In the genomic region with DNA sequence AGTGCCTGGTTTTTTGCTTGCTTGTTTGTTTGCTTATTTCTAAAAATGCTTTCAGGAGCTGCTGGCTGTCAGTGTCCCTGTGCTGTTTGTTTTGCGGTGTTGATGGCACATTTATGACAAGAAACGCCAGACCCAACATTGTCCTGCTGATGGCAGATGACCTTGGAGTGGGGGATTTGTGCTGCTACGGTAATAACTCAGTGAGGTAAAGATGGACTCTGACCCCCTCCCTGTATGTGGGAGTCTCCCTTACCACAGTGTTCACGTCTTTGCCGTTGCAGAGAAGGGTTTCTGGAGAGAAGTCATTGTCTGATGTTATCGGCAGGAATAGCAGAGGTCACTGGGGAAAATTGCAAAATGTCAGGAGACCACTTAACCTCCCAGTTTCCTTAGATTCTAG, we compare ENCODE assay signal across 1 cellular context.
TF ChIP-seq lines count a peak whose summit lies in the region.

A gene with protein sequence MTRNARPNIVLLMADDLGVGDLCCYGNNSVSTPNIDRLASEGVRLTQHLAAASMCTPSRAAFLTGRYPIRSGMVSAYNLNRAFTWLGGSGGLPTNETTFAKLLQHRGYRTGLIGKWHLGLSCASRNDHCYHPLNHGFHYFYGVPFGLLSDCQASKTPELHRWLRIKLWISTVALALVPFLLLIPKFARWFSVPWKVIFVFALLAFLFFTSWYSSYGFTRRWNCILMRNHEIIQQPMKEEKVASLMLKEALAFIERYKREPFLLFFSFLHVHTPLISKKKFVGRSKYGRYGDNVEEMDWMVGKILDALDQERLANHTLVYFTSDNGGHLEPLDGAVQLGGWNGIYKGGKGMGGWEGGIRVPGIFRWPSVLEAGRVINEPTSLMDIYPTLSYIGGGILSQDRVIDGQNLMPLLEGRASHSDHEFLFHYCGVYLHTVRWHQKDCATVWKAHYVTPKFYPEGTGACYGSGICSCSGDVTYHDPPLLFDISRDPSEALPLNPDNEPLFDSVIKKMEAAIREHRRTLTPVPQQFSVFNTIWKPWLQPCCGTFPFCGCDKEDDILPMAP (plus strand): TSS at position 47 of the 400 bp plus-strand sequence. CDS start 67 bp downstream, at position 114.

TF ChIP-seq in HepG2, 621 proteins besides CTCF, POLR2A, EP300 and RAD21 (continues in another document):
- TF ChIP-seq HNF4A (CRISPR knock-in tag; IDR thresholded peaks at IDR 0.05) (peak; percentile 63; the same call in 1 of the 2 replicates), EHMT2 (IDR thresholded peaks at IDR 0.05; ENCODE audit: borderline replicate concordance, low read depth, low read length) (no peak), PHF20 (CRISPR knock-in tag; IDR thresholded peaks at IDR 0.05) (no peak), ZNF652 (CRISPR knock-in tag; IDR thresholded peaks at IDR 0.05; ENCODE audit: borderline replicate concordance, low read depth) (no peak), HCFC1 (IDR thresholded peaks at IDR 0.05; ENCODE audit: low read depth, low read length) (no peak), RBM39 (IDR thresholded peaks at IDR 0.05; ENCODE audit: low read depth, low read length, poor library complexity, severe bottlenecking) (no peak), SOX5 (CRISPR knock-in tag; IDR thresholded peaks at IDR 0.05; ENCODE audit: borderline replicate concordance) (peak; percentile 31; the same call in 1 of the 2 replicates), ZMYM3 (CRISPR knock-in tag; IDR thresholded peaks at IDR 0.05) (no peak), ZSCAN22 (CRISPR knock-in tag; IDR thresholded peaks at IDR 0.05) (no peak), SALL1 (CRISPR knock-in tag; IDR thresholded peaks at IDR 0.05) (peak; percentile 25; the same call in 1 of the 2 replicates), SP5 (CRISPR knock-in tag; IDR thresholded peaks at IDR 0.05; ENCODE audit: borderline replicate concordance, low read depth) (no peak), ZNF260 (CRISPR knock-in tag; IDR thresholded peaks at IDR 0.05; ENCODE audit: borderline replicate concordance, low read depth) (no peak), HDAC2 (CRISPR knock-in tag; IDR thresholded peaks at IDR 0.05) (no peak), NR2F1 (CRISPR knock-in tag; IDR thresholded peaks at IDR 0.05) (no peak), SYNCRIP (IDR thresholded peaks at IDR 0.05; ENCODE audit: insufficient read depth, low read depth, low read length) (no peak), ERF (CRISPR knock-in tag; IDR thresholded peaks at IDR 0.05) (no peak), ZNF101 (CRISPR knock-in tag; IDR thresholded peaks at IDR 0.05; ENCODE audit: borderline replicate concordance, low read depth) (no peak), RBAK (CRISPR knock-in tag; IDR thresholded peaks at IDR 0.05) (peak; percentile 23; the same call in 1 of the 2 replicates), ZNF883 (CRISPR knock-in tag; IDR thresholded peaks at IDR 0.05; ENCODE audit: not compliant biosample characterization) (no peak)
- TF ChIP-seq, protein P1, sequence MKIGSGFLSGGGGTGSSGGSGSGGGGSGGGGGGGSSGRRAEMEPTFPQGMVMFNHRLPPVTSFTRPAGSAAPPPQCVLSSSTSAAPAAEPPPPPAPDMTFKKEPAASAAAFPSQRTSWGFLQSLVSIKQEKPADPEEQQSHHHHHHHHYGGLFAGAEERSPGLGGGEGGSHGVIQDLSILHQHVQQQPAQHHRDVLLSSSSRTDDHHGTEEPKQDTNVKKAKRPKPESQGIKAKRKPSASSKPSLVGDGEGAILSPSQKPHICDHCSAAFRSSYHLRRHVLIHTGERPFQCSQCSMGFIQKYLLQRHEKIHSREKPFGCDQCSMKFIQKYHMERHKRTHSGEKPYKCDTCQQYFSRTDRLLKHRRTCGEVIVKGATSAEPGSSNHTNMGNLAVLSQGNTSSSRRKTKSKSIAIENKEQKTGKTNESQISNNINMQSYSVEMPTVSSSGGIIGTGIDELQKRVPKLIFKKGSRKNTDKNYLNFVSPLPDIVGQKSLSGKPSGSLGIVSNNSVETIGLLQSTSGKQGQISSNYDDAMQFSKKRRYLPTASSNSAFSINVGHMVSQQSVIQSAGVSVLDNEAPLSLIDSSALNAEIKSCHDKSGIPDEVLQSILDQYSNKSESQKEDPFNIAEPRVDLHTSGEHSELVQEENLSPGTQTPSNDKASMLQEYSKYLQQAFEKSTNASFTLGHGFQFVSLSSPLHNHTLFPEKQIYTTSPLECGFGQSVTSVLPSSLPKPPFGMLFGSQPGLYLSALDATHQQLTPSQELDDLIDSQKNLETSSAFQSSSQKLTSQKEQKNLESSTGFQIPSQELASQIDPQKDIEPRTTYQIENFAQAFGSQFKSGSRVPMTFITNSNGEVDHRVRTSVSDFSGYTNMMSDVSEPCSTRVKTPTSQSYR (CRISPR knock-in tag; IDR thresholded peaks at IDR 0.05; ENCODE audit: borderline replicate concordance), result 0 out of 2 replicates have a peak, but pooled peaks have one; percentile 20
- TF ChIP-seq, protein P2, sequence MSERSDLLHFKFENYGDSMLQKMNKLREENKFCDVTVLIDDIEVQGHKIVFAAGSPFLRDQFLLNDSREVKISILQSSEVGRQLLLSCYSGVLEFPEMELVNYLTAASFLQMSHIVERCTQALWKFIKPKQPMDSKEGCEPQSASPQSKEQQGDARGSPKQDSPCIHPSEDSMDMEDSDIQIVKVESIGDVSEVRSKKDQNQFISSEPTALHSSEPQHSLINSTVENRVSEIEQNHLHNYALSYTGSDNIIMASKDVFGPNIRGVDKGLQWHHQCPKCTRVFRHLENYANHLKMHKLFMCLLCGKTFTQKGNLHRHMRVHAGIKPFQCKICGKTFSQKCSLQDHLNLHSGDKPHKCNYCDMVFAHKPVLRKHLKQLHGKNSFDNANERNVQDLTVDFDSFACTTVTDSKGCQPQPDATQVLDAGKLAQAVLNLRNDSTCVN (CRISPR knock-in tag; IDR thresholded peaks at IDR 0.05; ENCODE audit: borderline replicate concordance), result no peak
- TF ChIP-seq, protein P3, sequence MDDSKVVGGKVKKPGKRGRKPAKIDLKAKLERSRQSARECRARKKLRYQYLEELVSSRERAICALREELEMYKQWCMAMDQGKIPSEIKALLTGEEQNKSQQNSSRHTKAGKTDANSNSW (CRISPR knock-in tag; IDR thresholded peaks at IDR 0.05; ENCODE audit: borderline replicate concordance), result no peak
- TF ChIP-seq, protein P4, sequence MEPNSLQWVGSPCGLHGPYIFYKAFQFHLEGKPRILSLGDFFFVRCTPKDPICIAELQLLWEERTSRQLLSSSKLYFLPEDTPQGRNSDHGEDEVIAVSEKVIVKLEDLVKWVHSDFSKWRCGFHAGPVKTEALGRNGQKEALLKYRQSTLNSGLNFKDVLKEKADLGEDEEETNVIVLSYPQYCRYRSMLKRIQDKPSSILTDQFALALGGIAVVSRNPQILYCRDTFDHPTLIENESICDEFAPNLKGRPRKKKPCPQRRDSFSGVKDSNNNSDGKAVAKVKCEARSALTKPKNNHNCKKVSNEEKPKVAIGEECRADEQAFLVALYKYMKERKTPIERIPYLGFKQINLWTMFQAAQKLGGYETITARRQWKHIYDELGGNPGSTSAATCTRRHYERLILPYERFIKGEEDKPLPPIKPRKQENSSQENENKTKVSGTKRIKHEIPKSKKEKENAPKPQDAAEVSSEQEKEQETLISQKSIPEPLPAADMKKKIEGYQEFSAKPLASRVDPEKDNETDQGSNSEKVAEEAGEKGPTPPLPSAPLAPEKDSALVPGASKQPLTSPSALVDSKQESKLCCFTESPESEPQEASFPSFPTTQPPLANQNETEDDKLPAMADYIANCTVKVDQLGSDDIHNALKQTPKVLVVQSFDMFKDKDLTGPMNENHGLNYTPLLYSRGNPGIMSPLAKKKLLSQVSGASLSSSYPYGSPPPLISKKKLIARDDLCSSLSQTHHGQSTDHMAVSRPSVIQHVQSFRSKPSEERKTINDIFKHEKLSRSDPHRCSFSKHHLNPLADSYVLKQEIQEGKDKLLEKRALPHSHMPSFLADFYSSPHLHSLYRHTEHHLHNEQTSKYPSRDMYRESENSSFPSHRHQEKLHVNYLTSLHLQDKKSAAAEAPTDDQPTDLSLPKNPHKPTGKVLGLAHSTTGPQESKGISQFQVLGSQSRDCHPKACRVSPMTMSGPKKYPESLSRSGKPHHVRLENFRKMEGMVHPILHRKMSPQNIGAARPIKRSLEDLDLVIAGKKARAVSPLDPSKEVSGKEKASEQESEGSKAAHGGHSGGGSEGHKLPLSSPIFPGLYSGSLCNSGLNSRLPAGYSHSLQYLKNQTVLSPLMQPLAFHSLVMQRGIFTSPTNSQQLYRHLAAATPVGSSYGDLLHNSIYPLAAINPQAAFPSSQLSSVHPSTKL (CRISPR knock-in tag; IDR thresholded peaks at IDR 0.05), result peak; percentile 53
- TF ChIP-seq, protein P5, sequence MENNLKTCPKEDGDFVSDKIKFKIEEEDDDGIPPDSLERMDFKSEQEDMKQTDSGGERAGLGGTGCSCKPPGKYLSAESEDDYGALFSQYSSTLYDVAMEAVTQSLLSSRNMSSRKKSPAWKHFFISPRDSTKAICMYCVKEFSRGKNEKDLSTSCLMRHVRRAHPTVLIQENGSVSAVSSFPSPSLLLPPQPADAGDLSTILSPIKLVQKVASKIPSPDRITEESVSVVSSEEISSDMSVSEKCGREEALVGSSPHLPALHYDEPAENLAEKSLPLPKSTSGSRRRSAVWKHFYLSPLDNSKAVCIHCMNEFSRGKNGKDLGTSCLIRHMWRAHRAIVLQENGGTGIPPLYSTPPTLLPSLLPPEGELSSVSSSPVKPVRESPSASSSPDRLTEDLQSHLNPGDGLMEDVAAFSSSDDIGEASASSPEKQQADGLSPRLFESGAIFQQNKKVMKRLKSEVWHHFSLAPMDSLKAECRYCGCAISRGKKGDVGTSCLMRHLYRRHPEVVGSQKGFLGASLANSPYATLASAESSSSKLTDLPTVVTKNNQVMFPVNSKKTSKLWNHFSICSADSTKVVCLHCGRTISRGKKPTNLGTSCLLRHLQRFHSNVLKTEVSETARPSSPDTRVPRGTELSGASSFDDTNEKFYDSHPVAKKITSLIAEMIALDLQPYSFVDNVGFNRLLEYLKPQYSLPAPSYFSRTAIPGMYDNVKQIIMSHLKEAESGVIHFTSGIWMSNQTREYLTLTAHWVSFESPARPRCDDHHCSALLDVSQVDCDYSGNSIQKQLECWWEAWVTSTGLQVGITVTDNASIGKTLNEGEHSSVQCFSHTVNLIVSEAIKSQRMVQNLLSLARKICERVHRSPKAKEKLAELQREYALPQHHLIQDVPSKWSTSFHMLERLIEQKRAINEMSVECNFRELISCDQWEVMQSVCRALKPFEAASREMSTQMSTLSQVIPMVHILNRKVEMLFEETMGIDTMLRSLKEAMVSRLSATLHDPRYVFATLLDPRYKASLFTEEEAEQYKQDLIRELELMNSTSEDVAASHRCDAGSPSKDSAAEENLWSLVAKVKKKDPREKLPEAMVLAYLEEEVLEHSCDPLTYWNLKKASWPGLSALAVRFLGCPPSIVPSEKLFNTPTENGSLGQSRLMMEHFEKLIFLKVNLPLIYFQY (CRISPR knock-in tag; IDR thresholded peaks at IDR 0.05; ENCODE audit: borderline replicate concordance), result no peak
- TF ChIP-seq, protein P6, sequence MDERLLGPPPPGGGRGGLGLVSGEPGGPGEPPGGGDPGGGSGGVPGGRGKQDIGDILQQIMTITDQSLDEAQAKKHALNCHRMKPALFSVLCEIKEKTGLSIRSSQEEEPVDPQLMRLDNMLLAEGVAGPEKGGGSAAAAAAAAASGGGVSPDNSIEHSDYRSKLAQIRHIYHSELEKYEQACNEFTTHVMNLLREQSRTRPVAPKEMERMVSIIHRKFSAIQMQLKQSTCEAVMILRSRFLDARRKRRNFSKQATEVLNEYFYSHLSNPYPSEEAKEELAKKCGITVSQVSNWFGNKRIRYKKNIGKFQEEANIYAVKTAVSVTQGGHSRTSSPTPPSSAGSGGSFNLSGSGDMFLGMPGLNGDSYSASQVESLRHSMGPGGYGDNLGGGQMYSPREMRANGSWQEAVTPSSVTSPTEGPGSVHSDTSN (CRISPR knock-in tag; IDR thresholded peaks at IDR 0.05), result no peak
- TF ChIP-seq, protein P7, sequence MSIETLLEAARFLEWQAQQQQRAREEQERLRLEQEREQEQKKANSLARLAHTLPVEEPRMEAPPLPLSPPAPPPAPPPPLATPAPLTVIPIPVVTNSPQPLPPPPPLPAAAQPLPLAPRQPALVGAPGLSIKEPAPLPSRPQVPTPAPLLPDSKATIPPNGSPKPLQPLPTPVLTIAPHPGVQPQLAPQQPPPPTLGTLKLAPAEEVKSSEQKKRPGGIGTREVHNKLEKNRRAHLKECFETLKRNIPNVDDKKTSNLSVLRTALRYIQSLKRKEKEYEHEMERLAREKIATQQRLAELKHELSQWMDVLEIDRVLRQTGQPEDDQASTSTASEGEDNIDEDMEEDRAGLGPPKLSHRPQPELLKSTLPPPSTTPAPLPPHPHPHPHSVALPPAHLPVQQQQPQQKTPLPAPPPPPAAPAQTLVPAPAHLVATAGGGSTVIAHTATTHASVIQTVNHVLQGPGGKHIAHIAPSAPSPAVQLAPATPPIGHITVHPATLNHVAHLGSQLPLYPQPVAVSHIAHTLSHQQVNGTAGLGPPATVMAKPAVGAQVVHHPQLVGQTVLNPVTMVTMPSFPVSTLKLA (IDR thresholded peaks at IDR 0.05), result no peak
- TF ChIP-seq, protein P8, sequence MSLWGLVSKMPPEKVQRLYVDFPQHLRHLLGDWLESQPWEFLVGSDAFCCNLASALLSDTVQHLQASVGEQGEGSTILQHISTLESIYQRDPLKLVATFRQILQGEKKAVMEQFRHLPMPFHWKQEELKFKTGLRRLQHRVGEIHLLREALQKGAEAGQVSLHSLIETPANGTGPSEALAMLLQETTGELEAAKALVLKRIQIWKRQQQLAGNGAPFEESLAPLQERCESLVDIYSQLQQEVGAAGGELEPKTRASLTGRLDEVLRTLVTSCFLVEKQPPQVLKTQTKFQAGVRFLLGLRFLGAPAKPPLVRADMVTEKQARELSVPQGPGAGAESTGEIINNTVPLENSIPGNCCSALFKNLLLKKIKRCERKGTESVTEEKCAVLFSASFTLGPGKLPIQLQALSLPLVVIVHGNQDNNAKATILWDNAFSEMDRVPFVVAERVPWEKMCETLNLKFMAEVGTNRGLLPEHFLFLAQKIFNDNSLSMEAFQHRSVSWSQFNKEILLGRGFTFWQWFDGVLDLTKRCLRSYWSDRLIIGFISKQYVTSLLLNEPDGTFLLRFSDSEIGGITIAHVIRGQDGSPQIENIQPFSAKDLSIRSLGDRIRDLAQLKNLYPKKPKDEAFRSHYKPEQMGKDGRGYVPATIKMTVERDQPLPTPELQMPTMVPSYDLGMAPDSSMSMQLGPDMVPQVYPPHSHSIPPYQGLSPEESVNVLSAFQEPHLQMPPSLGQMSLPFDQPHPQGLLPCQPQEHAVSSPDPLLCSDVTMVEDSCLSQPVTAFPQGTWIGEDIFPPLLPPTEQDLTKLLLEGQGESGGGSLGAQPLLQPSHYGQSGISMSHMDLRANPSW (CRISPR knock-in tag; IDR thresholded peaks at IDR 0.05; ENCODE audit: borderline replicate concordance), result no peak
- TF ChIP-seq, protein P9, sequence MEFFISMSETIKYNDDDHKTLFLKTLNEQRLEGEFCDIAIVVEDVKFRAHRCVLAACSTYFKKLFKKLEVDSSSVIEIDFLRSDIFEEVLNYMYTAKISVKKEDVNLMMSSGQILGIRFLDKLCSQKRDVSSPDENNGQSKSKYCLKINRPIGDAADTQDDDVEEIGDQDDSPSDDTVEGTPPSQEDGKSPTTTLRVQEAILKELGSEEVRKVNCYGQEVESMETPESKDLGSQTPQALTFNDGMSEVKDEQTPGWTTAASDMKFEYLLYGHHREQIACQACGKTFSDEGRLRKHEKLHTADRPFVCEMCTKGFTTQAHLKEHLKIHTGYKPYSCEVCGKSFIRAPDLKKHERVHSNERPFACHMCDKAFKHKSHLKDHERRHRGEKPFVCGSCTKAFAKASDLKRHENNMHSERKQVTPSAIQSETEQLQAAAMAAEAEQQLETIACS (CRISPR knock-in tag; IDR thresholded peaks at IDR 0.05), result no peak
- TF ChIP-seq, protein P10, sequence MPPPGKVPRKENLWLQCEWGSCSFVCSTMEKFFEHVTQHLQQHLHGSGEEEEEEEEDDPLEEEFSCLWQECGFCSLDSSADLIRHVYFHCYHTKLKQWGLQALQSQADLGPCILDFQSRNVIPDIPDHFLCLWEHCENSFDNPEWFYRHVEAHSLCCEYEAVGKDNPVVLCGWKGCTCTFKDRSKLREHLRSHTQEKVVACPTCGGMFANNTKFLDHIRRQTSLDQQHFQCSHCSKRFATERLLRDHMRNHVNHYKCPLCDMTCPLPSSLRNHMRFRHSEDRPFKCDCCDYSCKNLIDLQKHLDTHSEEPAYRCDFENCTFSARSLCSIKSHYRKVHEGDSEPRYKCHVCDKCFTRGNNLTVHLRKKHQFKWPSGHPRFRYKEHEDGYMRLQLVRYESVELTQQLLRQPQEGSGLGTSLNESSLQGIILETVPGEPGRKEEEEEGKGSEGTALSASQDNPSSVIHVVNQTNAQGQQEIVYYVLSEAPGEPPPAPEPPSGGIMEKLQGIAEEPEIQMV (CRISPR knock-in tag; IDR thresholded peaks at IDR 0.05; ENCODE audit: low read depth), result no peak
